ENCODE assay signal across 37 cellular contexts in genomic region chr1:9155879-9156278, GRCh38.
"Had no signal": no experiment of that assay in that cellular context is flagged by ENCODE, and none has a peak within 500 bp of the region (broad histone marks: within the 10 kb centered on the region; RNA-seq: fewer than 3 reads in every experiment).

No MANE protein-coding gene starts in this region.

- H3K4me1 Mint-ChIP-seq: activated B cell treated with CpG ODN at 0.5 μM for 24 hours; activated CD4-positive, alpha-beta T cell treated with anti-CD3 and anti-CD28 coated beads, Interleukin-2, amount 10 ng/mL, durations not matched to agents 24 days and 14 days; activated naive CD8-positive, alpha-beta T cell treated with anti-CD3 and anti-CD28 coated beads for 36 hours; activated T-helper 17 cell treated with anti-CD3 and anti-CD28 coated beads, Interleukin-2, amount 50 U/mL, for 72 hours had no signal

- H3K4me3 Mint-ChIP-seq: activated B cell treated with CpG ODN at 0.5 μM for 24 hours; activated CD4-positive, alpha-beta memory T cell treated with anti-CD3 and anti-CD28 coated beads for 36 hours; activated CD4-positive, alpha-beta T cell treated with anti-CD3 and anti-CD28 coated beads, Interleukin-2, amount 10 ng/mL, durations not matched to agents 24 days and 14 days; activated CD8-positive, alpha-beta T cell treated with anti-CD3 and anti-CD28 coated beads for 36 hours; activated naive CD4-positive, alpha-beta T cell treated with anti-CD3 and anti-CD28 coated beads for 36 hours; activated naive CD8-positive, alpha-beta T cell treated with anti-CD3 and anti-CD28 coated beads for 36 hours; activated T-cell treated with anti-CD3 and anti-CD28 coated beads, Interleukin-2, amount 50 U/mL, for 4 hours; activated T-cell treated with anti-CD3 and anti-CD28 coated beads, Interleukin-2, amount 50 U/mL, for 72 hours; activated T-helper 1 cell treated with anti-CD3 and anti-CD28 coated beads, Interleukin-12 subunit alpha, Interleukin-12 subunit beta, Interleukin-2, Interleukin-4 antibody, amounts not matched to agents 30 ng/mL and 10 ng/mL and 1 ng/mL, durations not matched to agents 14 hours and 24 hours and 36 hours; activated T-helper 17 cell treated with anti-CD3 and anti-CD28 coated beads, Interleukin-2, amount 50 U/mL, for 72 hours; T-helper 1 cell treated with Interleukin-12 subunit alpha and Interleukin-12 subunit beta and Interleukin-4 antibody, amounts not matched to agents 30 μg/mL and 1 μg/mL, for 36 hours; T-helper 2 cell treated with Interferon-gamma antibody and Interleukin-4, amounts not matched to agents 5 μg/mL and 100 μg/mL, for 36 hours had no signal

- H3K36me3 Mint-ChIP-seq: activated CD4-positive, alpha-beta memory T cell treated with anti-CD3 and anti-CD28 coated beads for 36 hours; activated naive CD4-positive, alpha-beta T cell treated with anti-CD3 and anti-CD28 coated beads, Interleukin-2, amount 50 U/mL, for 72 hours; activated naive CD8-positive, alpha-beta T cell treated with anti-CD3 and anti-CD28 coated beads for 36 hours had no signal

- H3K4me1 ChIP-seq: adrenal gland, body of pancreas, breast epithelium had no signal

- H3K36me3 ChIP-seq: adrenal gland, breast epithelium had no signal

- H3K27me3 Mint-ChIP-seq: activated B cell treated with CpG ODN at 0.5 μM for 24 hours; activated CD4-positive, alpha-beta memory T cell treated with anti-CD3 and anti-CD28 coated beads for 36 hours; activated CD4-positive, alpha-beta T cell treated with anti-CD3 and anti-CD28 coated beads, Interleukin-2, amount 10 ng/mL, durations not matched to agents 24 days and 14 days; activated CD8-positive, alpha-beta T cell treated with anti-CD3 and anti-CD28 coated beads for 36 hours; activated naive CD8-positive, alpha-beta T cell treated with anti-CD3 and anti-CD28 coated beads for 36 hours; activated T-helper 17 cell treated with anti-CD3 and anti-CD28 coated beads, Interleukin-2, amount 50 U/mL, for 72 hours had no signal

- H3K27ac ChIP-seq: adrenal gland, body of pancreas, brain microvascular endothelial cell, breast epithelium, VCaP had no signal

- H3K9me3 Mint-ChIP-seq: activated B cell treated with CpG ODN at 0.5 μM for 24 hours; activated CD4-positive, alpha-beta memory T cell treated with anti-CD3 and anti-CD28 coated beads for 36 hours; activated CD4-positive, alpha-beta T cell treated with anti-CD3 and anti-CD28 coated beads, Interleukin-2, amount 10 ng/mL, durations not matched to agents 24 days and 14 days; activated CD8-positive, alpha-beta T cell treated with anti-CD3 and anti-CD28 coated beads for 36 hours; activated naive CD4-positive, alpha-beta T cell treated with anti-CD3 and anti-CD28 coated beads for 36 hours; activated naive CD4-positive, alpha-beta T cell treated with anti-CD3 and anti-CD28 coated beads, Interleukin-2, amount 50 U/mL, for 72 hours; activated naive CD8-positive, alpha-beta T cell treated with anti-CD3 and anti-CD28 coated beads for 36 hours; activated T-cell treated with anti-CD3 and anti-CD28 coated beads, Interleukin-2, amount 50 U/mL, for 4 hours; activated T-cell treated with anti-CD3 and anti-CD28 coated beads, Interleukin-2, amount 50 U/mL, for 72 hours; activated T-helper 1 cell treated with anti-CD3 and anti-CD28 coated beads, Interleukin-12 subunit alpha, Interleukin-12 subunit beta, Interleukin-2, Interleukin-4 antibody, amounts not matched to agents 30 ng/mL and 10 ng/mL and 1 ng/mL, durations not matched to agents 14 hours and 24 hours and 36 hours; activated T-helper 17 cell treated with anti-CD3 and anti-CD28 coated beads, Interleukin-2, amount 50 U/mL, for 72 hours; T-helper 1 cell treated with Interleukin-12 subunit alpha and Interleukin-12 subunit beta and Interleukin-4 antibody, amounts not matched to agents 30 μg/mL and 1 μg/mL, for 36 hours; T-helper 2 cell treated with Interferon-gamma antibody and Interleukin-4, amounts not matched to agents 5 μg/mL and 100 μg/mL, for 36 hours had no signal

- H3K4me3 ChIP-seq: adrenal gland, body of pancreas, breast epithelium had no signal

- DNase-seq: activated B cell treated with CpG ODN at 0.5 μM for 24 hours; activated CD4-positive, alpha-beta memory T cell treated with anti-CD3 and anti-CD28 coated beads for 36 hours; activated CD4-positive, alpha-beta T cell treated with anti-CD3 and anti-CD28 coated beads for 4 hours; activated CD4-positive, alpha-beta T cell treated with anti-CD3 and anti-CD28 coated beads, Interleukin-2, amount 10 ng/mL, durations not matched to agents 24 days and 14 days; activated CD4-positive, alpha-beta T cell treated with anti-CD3 and anti-CD28 coated beads, Interleukin-2, amount 50 U/mL, for 1 hour; activated CD4-positive, alpha-beta T cell treated with anti-CD3 and anti-CD28 coated beads, Interleukin-2, amount 50 U/mL, for 4 hours; activated CD4-positive, CD25-positive, alpha-beta regulatory T cell treated with anti-CD3 and anti-CD28 coated beads, Interleukin-2, amount 50 U/mL, for 72 hours; activated CD8-positive, alpha-beta memory T cell treated with anti-CD3 and anti-CD28 coated beads, Interleukin-2, amount 50 U/mL, for 4 hours; activated CD8-positive, alpha-beta T cell treated with anti-CD3 and anti-CD28 coated beads for 36 hours; activated effector memory CD4-positive, alpha-beta T cell treated with anti-CD3 and anti-CD28 coated beads, Interleukin-2, amount 50 U/mL, for 16 hours; activated gamma-delta T cell treated with Interleukin-2 at 50 U/mL for 16 hours; activated naive CD4-positive, alpha-beta T cell; activated naive CD4-positive, alpha-beta T cell treated with anti-CD3 and anti-CD28 coated beads for 36 hours; activated naive CD4-positive, alpha-beta T cell treated with anti-CD3 and anti-CD28 coated beads, Interleukin-2, amount 50 U/mL, for 16 hours; activated naive CD8-positive, alpha-beta T cell treated with anti-CD3 and anti-CD28 coated beads for 36 hours; activated T-cell treated with anti-CD3 and anti-CD28 coated beads for 4 hours; activated T-cell treated with anti-CD3 and anti-CD28 coated beads, Interleukin-2, amount 50 U/mL, for 1 hour; activated T-cell treated with anti-CD3 and anti-CD28 coated beads, Interleukin-2, amount 50 U/mL, for 4 hours; activated T-cell treated with anti-CD3 and anti-CD28 coated beads, Interleukin-2, amount 50 U/mL, for 72 hours; adrenal gland; amniotic stem cell; aorta; body of pancreas; brain microvascular endothelial cell; central memory CD4-positive, alpha-beta T cell; T-helper 1 cell; T-helper 2 cell; T-helper 9 cell had no signal

- ATAC-seq: activated CD8-positive, alpha-beta T cell treated with anti-CD3 and anti-CD28 coated beads for 36 hours; activated naive CD4-positive, alpha-beta T cell treated with anti-CD3 and anti-CD28 coated beads, Interleukin-2, amount 50 U/mL, for 72 hours; activated T-cell treated with anti-CD3 and anti-CD28 coated beads, Interleukin-2, amount 50 U/mL, for 4 hours; activated T-cell treated with anti-CD3 and anti-CD28 coated beads, Interleukin-2, amount 50 U/mL, for 72 hours; activated T-helper 17 cell treated with anti-CD3 and anti-CD28 coated beads, Interleukin-2, amount 50 U/mL, for 72 hours; body of pancreas had no signal

- H3K27me3 ChIP-seq: adrenal gland, body of pancreas, brain microvascular endothelial cell, breast epithelium had no signal

- H3K9me3 ChIP-seq: adrenal gland, body of pancreas, breast epithelium had no signal

- H3K27ac Mint-ChIP-seq: activated B cell treated with CpG ODN at 0.5 μM for 24 hours; activated CD4-positive, alpha-beta memory T cell treated with anti-CD3 and anti-CD28 coated beads for 36 hours; activated CD4-positive, alpha-beta T cell treated with anti-CD3 and anti-CD28 coated beads, Interleukin-2, amount 10 ng/mL, durations not matched to agents 24 days and 14 days; activated CD8-positive, alpha-beta T cell treated with anti-CD3 and anti-CD28 coated beads for 36 hours; activated naive CD4-positive, alpha-beta T cell treated with anti-CD3 and anti-CD28 coated beads for 36 hours; activated naive CD4-positive, alpha-beta T cell treated with anti-CD3 and anti-CD28 coated beads, Interleukin-2, amount 50 U/mL, for 72 hours; activated naive CD8-positive, alpha-beta T cell treated with anti-CD3 and anti-CD28 coated beads for 36 hours; activated T-cell treated with anti-CD3 and anti-CD28 coated beads, Interleukin-2, amount 50 U/mL, for 72 hours; activated T-helper 1 cell treated with anti-CD3 and anti-CD28 coated beads, Interleukin-12 subunit alpha, Interleukin-12 subunit beta, Interleukin-2, Interleukin-4 antibody, amounts not matched to agents 30 ng/mL and 10 ng/mL and 1 ng/mL, durations not matched to agents 14 hours and 24 hours and 36 hours; T-helper 1 cell treated with Interleukin-12 subunit alpha and Interleukin-12 subunit beta and Interleukin-4 antibody, amounts not matched to agents 30 μg/mL and 1 μg/mL, for 36 hours; T-helper 2 cell treated with Interferon-gamma antibody and Interleukin-4, amounts not matched to agents 5 μg/mL and 100 μg/mL, for 36 hours had no signal

- FAIRE-seq: astrocyte, TTC549 had no signal
